ENCODE assay signal across 18 cellular contexts in genomic region chr1:61659061-61659460, GRCh38.
DNase-seq lines count a peak whose midpoint lies in the region; ATAC-seq, FAIRE-seq and TF ChIP-seq lines count a peak whose summit lies in the region.
"Had no signal": no experiment of that assay in that cellular context is flagged by ENCODE, and none has a peak within 500 bp of the region (broad histone marks: within the 10 kb centered on the region; RNA-seq: fewer than 3 reads in every experiment).

No MANE protein-coding gene starts in this region.

- DNase-seq in LNCaP clone FGC (ENCODE audit: low read depth) = no peak
- DNase-seq in K562 (ENCODE audit: extremely low read depth in 1 of 4, low spot score in 3 of 4) = peak in 2 of 4 experiments; percentile 9 to 14
- DNase-seq in neural crest cell (ENCODE audit: low read depth, low spot score) = no peak
- no peak for DNase-seq in HTR-8/SVneo (ENCODE audit: insufficient read length, low spot score)
- DNase-seq in activated CD8-positive, alpha-beta T cell treated with anti-CD3 and anti-CD28 coated beads, Interleukin-2, amount 10 ng/mL, durations not matched to agents 7 days and 5 days = no peak
- DNase-seq: activated naive CD4-positive, alpha-beta T cell treated with anti-CD3 and anti-CD28 coated beads, Interleukin-2, amount 50 U/mL, for 16 hours; C1 segment of cervical spinal cord; EL; NCI-H2171; nephron progenitor cell; sigmoid colon; stimulated activated CD4-positive, alpha-beta T cell treated with anti-CD3 and anti-CD28 coated beads, Interleukin-4, amount 100 ng/mL, for 4 hours had no signal

- no peaks in the 10 kb centered on the region for H3K9me3 ChIP-seq in K562 (replicated peaks; ENCODE audit: control insufficient read depth, insufficient read depth, low read depth, low read length)
- H3K9me3 ChIP-seq: esophagus muscularis mucosa, sigmoid colon had no signal

- peak; percentile 29; the same call in 1 of the 3 replicates for TF ChIP-seq CTCF in GM12872 (IDR thresholded peaks at IDR 0.05; ENCODE audit: insufficient read depth, low read depth, low read length)
- TF ChIP-seq CTCF in LNCaP clone FGC (IDR thresholded peaks at IDR 0.05; ENCODE audit: control insufficient read depth, extremely low read depth, insufficient read depth) = peak; percentile 29; the same call in 1 of the 2 replicates
- TF ChIP-seq CTCF in K562 (IDR thresholded peaks at IDR 0.05 in 2 of 3, conservative IDR thresholded peaks at IDR 0.05 in 1 of 3; ENCODE audit: insufficient read depth in 2 of 3, low read depth in 1 of 3, low read length in 3 of 3) = peak in 2 of 3 experiments; percentile 36 to 42; a peak in 4 of 6 replicates
- peak; percentile 29 for TF ChIP-seq CTCF in neural crest cell (conservative IDR thresholded peaks at IDR 0.05)

- no peaks in the 10 kb centered on the region for H3K9me1 ChIP-seq in K562 (ENCODE audit: control insufficient read depth, insufficient read depth, low read length)

- H3K79me2 ChIP-seq in K562 (ENCODE audit: control insufficient read depth, insufficient read depth, low read length) = no peaks in the 10 kb centered on the region

- CTCF ChIA-PET in K562 (lab: Yijun Ruan, JAX; ENCODE audit: low intra/inter-chr PET ratio) = no interaction called here
- CTCF ChIA-PET in activated CD8-positive, alpha-beta T cell treated with anti-CD3 and anti-CD28 coated beads, Interleukin-2, amount 10 ng/mL, durations not matched to agents 7 days and 5 days (lab: Charles Lee) = no interaction called here

- H3K36me3 ChIP-seq in K562 (ENCODE audit: control insufficient read depth, insufficient read depth, low read length) = no peaks in the 10 kb centered on the region
- H3K36me3 ChIP-seq: esophagus muscularis mucosa, sigmoid colon had no signal

- peaks cover 0 to 5% of the 10 kb centered on the region in 2 experiments; a peak in 2 of 5 replicates for H3K4me1 ChIP-seq in K562 (replicated peaks in 1 of 2; ENCODE audit: control insufficient read depth in 2 of 2, insufficient read depth in 2 of 2, low read length in 2 of 2)
- H3K4me1 ChIP-seq: esophagus muscularis mucosa, sigmoid colon had no signal

- ATAC-seq in K562 (peak; percentile 45; the same call in 1 of the 3 replicates), HG02840 (IDR thresholded peaks at IDR 0.05; ENCODE audit: low FRiP score, unreplicated experiment) (no peak)
- no peak for ATAC-seq in activated CD8-positive, alpha-beta T cell treated with anti-CD3 and anti-CD28 coated beads, Interleukin-2, amount 10 ng/mL, durations not matched to agents 7 days and 5 days
- ATAC-seq: stimulated activated effector memory CD8-positive, alpha-beta T cell treated with anti-CD3 and anti-CD28 coated beads, Interleukin-12 subunit alpha, Interleukin-12 subunit beta, amount 100 ng/mL, for 72 hours had no signal

- no peak for TF ChIP-seq EP300 in K562 (IDR thresholded peaks at IDR 0.05; ENCODE audit: low read length)

- POLR2A ChIA-PET in K562 (lab: Yijun Ruan, JAX) = interaction anchor here (1.0 kb wide), 1 partner anchor 9 kb away, joined by 4 read pairs; no protein-coding TSS in a partner anchor
- POLR2A ChIA-PET in activated CD8-positive, alpha-beta T cell treated with anti-CD3 and anti-CD28 coated beads, Interleukin-2, amount 10 ng/mL, durations not matched to agents 7 days and 5 days (lab: Charles Lee) = no interaction called here

- FAIRE-seq in K562 (lab: Jason Lieb, UNC) (peak; percentile 44), HTR-8/SVneo (lab: Jason Lieb, UNC) (no peak)
- FAIRE-seq: colon had no signal

- no peak overlapping the region for H3K4me3 Mint-ChIP-seq in neural crest cell
- no peak overlapping the region for H3K4me3 Mint-ChIP-seq in activated CD8-positive, alpha-beta T cell treated with anti-CD3 and anti-CD28 coated beads, Interleukin-2, amount 10 ng/mL, durations not matched to agents 7 days and 5 days
- H3K4me3 Mint-ChIP-seq: nephron progenitor cell; stimulated activated effector memory CD8-positive, alpha-beta T cell treated with anti-CD3 and anti-CD28 coated beads, Interleukin-12 subunit alpha, Interleukin-12 subunit beta, amount 100 ng/mL, for 72 hours had no signal

- H2AFZ ChIP-seq in K562 (ENCODE audit: low read depth, low read length) = no peak overlapping the region

- no peak overlapping the region for H3K27ac Mint-ChIP-seq in neural crest cell (ENCODE audit: unreplicated experiment)
- no peak overlapping the region for H3K27ac Mint-ChIP-seq in activated CD8-positive, alpha-beta T cell treated with anti-CD3 and anti-CD28 coated beads, Interleukin-2, amount 10 ng/mL, durations not matched to agents 7 days and 5 days
- H3K27ac Mint-ChIP-seq: nephron progenitor cell; stimulated activated effector memory CD8-positive, alpha-beta T cell treated with anti-CD3 and anti-CD28 coated beads, Interleukin-12 subunit alpha, Interleukin-12 subunit beta, amount 100 ng/mL, for 72 hours had no signal

- BruUV-seq in K562 (replicated peaks; lab: Mats Ljungman, UMichigan) = no TSS peak

- no peak for TF ChIP-seq POLR2A in K562 (conservative IDR thresholded peaks at IDR 0.05)

- H3K4me1 Mint-ChIP-seq in neural crest cell = no peaks in the 10 kb centered on the region
- H3K4me1 Mint-ChIP-seq in activated CD8-positive, alpha-beta T cell treated with anti-CD3 and anti-CD28 coated beads, Interleukin-2, amount 10 ng/mL, durations not matched to agents 7 days and 5 days (ENCODE audit: low read depth) = no peaks in the 10 kb centered on the region
- H3K4me1 Mint-ChIP-seq: nephron progenitor cell; stimulated activated effector memory CD8-positive, alpha-beta T cell treated with anti-CD3 and anti-CD28 coated beads, Interleukin-12 subunit alpha, Interleukin-12 subunit beta, amount 100 ng/mL, for 72 hours had no signal

- intact Hi-C loops in K562 (cut with micrococcal nuclease) = loop anchor here (5.0 kb wide), 1 partner anchor 687 kb away; no protein-coding TSS in a partner anchor

- H3K27me3 Mint-ChIP-seq in neural crest cell (ENCODE audit: low read depth) = no peaks in the 10 kb centered on the region
- peaks cover 6% of the 10 kb centered on the region for H3K27me3 Mint-ChIP-seq in activated CD8-positive, alpha-beta T cell treated with anti-CD3 and anti-CD28 coated beads, Interleukin-2, amount 10 ng/mL, durations not matched to agents 7 days and 5 days (ENCODE audit: low read depth)

- H3K27me3 ChIP-seq in K562 (ENCODE audit: control insufficient read depth in 2 of 2, insufficient read depth in 2 of 2, low read length in 2 of 2) = peaks cover 0 to 20% of the 10 kb centered on the region in 2 experiments; a peak in 2 of 5 replicates
- H3K27me3 ChIP-seq: esophagus muscularis mucosa, sigmoid colon had no signal

- no peaks in the 10 kb centered on the region for H3K36me3 Mint-ChIP-seq in neural crest cell (ENCODE audit: low read depth)
- no peaks in the 10 kb centered on the region for H3K36me3 Mint-ChIP-seq in activated CD8-positive, alpha-beta T cell treated with anti-CD3 and anti-CD28 coated beads, Interleukin-2, amount 10 ng/mL, durations not matched to agents 7 days and 5 days (ENCODE audit: low read depth)
- H3K36me3 Mint-ChIP-seq: stimulated activated effector memory CD8-positive, alpha-beta T cell treated with anti-CD3 and anti-CD28 coated beads, Interleukin-12 subunit alpha, Interleukin-12 subunit beta, amount 100 ng/mL, for 72 hours had no signal

- no peaks in the 10 kb centered on the region for H4K20me1 ChIP-seq in K562 (replicated peaks; ENCODE audit: control insufficient read depth, insufficient read depth, low read length)

- no peak overlapping the region for H3K27ac ChIP-seq in K562 (ENCODE audit: extremely low read depth, low read depth, low read length)
- H3K27ac ChIP-seq: esophagus muscularis mucosa, sigmoid colon had no signal

- H3K4me2 ChIP-seq in K562 (ENCODE audit: insufficient read depth, low read length) = no peak overlapping the region

- in situ Hi-C loops in K562 (cut with MboI) = no loop called here

- WGBS in K562 (ENCODE audit: insufficient coverage, low coverage, missing lambda C conversion rate) = 5% methylated on average over 2 of the region's 2 CpGs

- no peak overlapping the region for H3K4me3 ChIP-seq in LNCaP clone FGC (ENCODE audit: low read depth, low read length)
- H3K4me3 ChIP-seq in K562 = no peak overlapping the region
- H3K4me3 ChIP-seq: esophagus muscularis mucosa, lung, sigmoid colon had no signal

- H3K9ac ChIP-seq in K562 (ENCODE audit: insufficient read depth in 1 of 2, low read depth in 2 of 2, low read length in 2 of 2) = no peak overlapping the region

- H3K9me3 Mint-ChIP-seq in neural crest cell = no peaks in the 10 kb centered on the region
- H3K9me3 Mint-ChIP-seq in activated CD8-positive, alpha-beta T cell treated with anti-CD3 and anti-CD28 coated beads, Interleukin-2, amount 10 ng/mL, durations not matched to agents 7 days and 5 days (ENCODE audit: insufficient read depth) = no peaks in the 10 kb centered on the region
- H3K9me3 Mint-ChIP-seq: nephron progenitor cell; stimulated activated effector memory CD8-positive, alpha-beta T cell treated with anti-CD3 and anti-CD28 coated beads, Interleukin-12 subunit alpha, Interleukin-12 subunit beta, amount 100 ng/mL, for 72 hours had no signal

- peak in 1 of 2 experiments; percentile 46; a peak in 2 of 4 replicates for TF ChIP-seq RAD21 in K562 (CRISPR knock-in tag; conservative IDR thresholded peaks at IDR 0.05 in 1 of 2, IDR thresholded peaks at IDR 0.05 in 1 of 2)

TF ChIP-seq in K562, 482 proteins besides CTCF, POLR2A, EP300 and RAD21:
- TF ChIP-seq ZC3H8 (IDR thresholded peaks at IDR 0.05) (no peak), NCOR1 (IDR thresholded peaks at IDR 0.05) (no peak), CHD1 (IDR thresholded peaks at IDR 0.05; ENCODE audit: low read length) (no peak), DDX20 (tag; IDR thresholded peaks at IDR 0.05; ENCODE audit: low read depth) (no peak)
